Comparison of ENCODE assay signal across 27 cellular contexts in the genomic region with DNA sequence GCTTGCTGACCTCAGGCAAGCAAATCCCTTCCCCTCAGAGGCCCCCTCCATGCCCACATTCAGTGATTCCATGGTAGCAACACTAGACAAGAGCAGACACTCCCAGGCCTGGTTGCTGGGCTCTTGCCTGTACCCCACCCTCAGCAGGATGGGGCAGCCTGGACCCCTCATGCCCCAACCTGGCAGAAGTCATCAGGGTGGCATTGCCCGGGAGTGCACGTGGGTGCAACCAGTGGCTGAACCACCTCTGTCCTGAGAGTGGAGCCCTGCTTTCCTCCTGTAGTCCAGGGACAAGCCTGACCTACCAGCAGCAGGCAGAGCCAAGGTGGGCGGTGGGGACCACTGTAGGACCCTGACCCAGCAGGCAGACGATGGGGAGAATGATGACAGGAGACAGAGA.
"Had no signal": no experiment of that assay in that cellular context is flagged by ENCODE, and none has a peak within 500 bp of the region (broad histone marks: within the 10 kb centered on the region; RNA-seq: fewer than 3 reads in every experiment).

No MANE protein-coding gene starts in this region.

- H3K9me3 ChIP-seq: gastrocnemius medialis, heart left ventricle, neutrophil, right lobe of liver, testis, tibial artery, upper lobe of left lung had no signal

- H3K4me1 ChIP-seq: gastrocnemius medialis, heart left ventricle, parathyroid adenoma, testis, tibial artery had no signal

- H3K4me3 Mint-ChIP-seq: dendritic cell treated with granulocyte-macrophage colony-stimulating factor and Interleukin-4, amounts not matched to agents 40 ng/mL and 50 ng/mL, for 4 days; endodermal cell; memory B cell; mesothelial cell of epicardium; naive thymus-derived CD4-positive, alpha-beta T cell had no signal

- H3K36me3 Mint-ChIP-seq: memory B cell; mesothelial cell of epicardium; naive thymus-derived CD4-positive, alpha-beta T cell had no signal

- ATAC-seq: esophagus mucosa; gastrocnemius medialis; heart left ventricle; left ventricle myocardium superior; naive thymus-derived CD4-positive, alpha-beta T cell; right lobe of liver; stimulated activated naive CD8-positive, alpha-beta T cell treated with anti-CD3 and anti-CD28 coated beads, Interleukin-15, Interleukin-2, amounts not matched to agents 100 U/mL and 50 U/mL, for 24 hours had no signal

- DNase-seq: central memory CD4-positive, alpha-beta T cell; effector CD8-positive, alpha-beta T cell; endodermal cell; foreskin fibroblast; gastrocnemius medialis; heart left ventricle; left ventricle myocardium superior; naive thymus-derived CD4-positive, alpha-beta T cell; right lobe of liver; small intestine; stimulated activated CD4-positive, alpha-beta T cell treated with anti-CD3 and anti-CD28 coated beads, Interleukin-15, amount 100 ng/mL, for 24 hours; stimulated activated CD4-positive, alpha-beta T cell treated with anti-CD3 and anti-CD28 coated beads, Interleukin-2, amount 100 ng/mL, for 48 hours; stimulated activated naive CD8-positive, alpha-beta T cell treated with anti-CD3 and anti-CD28 coated beads, Interleukin-15, Interleukin-2, amounts not matched to agents 100 U/mL and 50 U/mL, for 24 hours; substantia nigra; testis; tibial artery; upper lobe of left lung had no signal

- H2AFZ ChIP-seq: hepatocyte, parathyroid adenoma had no signal

- H3K27ac ChIP-seq: epithelial cell of prostate, gastrocnemius medialis, heart left ventricle, hepatocyte, neutrophil, parathyroid adenoma, right lobe of liver, testis, tibial artery, upper lobe of left lung had no signal

- H3K4me3 ChIP-seq: gastrocnemius medialis, heart left ventricle, hepatocyte, lung, right lobe of liver, testis, tibial artery, upper lobe of left lung had no signal

- H3K4me2 ChIP-seq: hepatocyte had no signal

- H3K36me3 ChIP-seq: gastrocnemius medialis, heart left ventricle, neutrophil, right lobe of liver, tibial artery, upper lobe of left lung had no signal

- H3K9ac ChIP-seq: parathyroid adenoma had no signal

- H3K27me3 ChIP-seq: gastrocnemius medialis, heart left ventricle, hepatocyte, neutrophil, right lobe of liver, testis, tibial artery, upper lobe of left lung had no signal

- H3K9me3 Mint-ChIP-seq: dendritic cell treated with granulocyte-macrophage colony-stimulating factor and Interleukin-4, amounts not matched to agents 40 ng/mL and 50 ng/mL, for 4 days; memory B cell; mesothelial cell of epicardium; naive thymus-derived CD4-positive, alpha-beta T cell had no signal

- H3K27ac Mint-ChIP-seq: dendritic cell treated with granulocyte-macrophage colony-stimulating factor and Interleukin-4, amounts not matched to agents 40 ng/mL and 50 ng/mL, for 4 days; endodermal cell; memory B cell; mesothelial cell of epicardium; naive thymus-derived CD4-positive, alpha-beta T cell; progenitor cell of endocrine pancreas had no signal
